ENCODE assay signal across 1 cellular context in the genomic region with DNA sequence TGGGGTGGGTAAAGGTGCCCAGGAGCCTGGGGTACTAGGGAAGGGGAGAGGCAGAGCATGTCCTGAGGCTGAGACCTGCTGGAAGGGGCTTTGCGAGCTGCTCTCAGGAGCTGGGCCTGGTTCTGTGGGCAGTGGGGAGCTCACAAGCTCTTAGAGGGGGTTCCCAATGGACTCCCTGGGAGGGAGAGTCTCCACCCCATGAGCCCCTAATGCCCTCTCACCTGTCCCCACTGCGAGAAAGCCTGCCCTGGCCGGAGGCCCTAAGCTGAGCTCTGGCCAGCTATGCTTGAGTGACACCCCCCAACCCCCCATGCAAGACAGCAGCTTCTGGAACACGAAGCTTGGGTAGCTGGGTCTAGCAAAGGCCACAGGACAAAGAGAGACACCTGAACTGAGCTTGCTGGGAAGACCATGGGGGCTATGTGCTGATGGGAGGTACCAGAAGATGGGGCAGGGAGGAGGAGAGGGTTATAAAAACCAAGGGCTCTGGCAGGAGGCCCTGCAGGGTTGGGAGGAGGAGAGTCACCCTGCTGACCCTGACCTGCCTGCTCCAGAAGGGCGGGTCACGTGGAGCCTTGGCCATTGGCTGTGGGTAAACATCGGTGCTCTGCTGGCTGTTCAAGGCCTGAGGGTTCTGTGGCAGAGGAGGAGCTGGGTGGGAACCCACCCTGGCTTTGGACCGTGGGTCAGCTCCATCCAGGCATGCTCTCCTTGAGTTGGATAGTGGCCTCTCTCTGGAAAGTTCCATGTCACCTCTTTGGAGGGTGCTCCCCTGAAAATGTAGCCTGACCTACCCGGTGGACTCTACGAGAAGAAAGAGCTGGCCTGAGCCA.
TF ChIP-seq lines count a peak whose summit lies in the region.

No MANE protein-coding gene starts in this region.

TF ChIP-seq in liver, 16 proteins besides CTCF, POLR2A, EP300 and RAD21:
- TF ChIP-seq GABPA (IDR thresholded peaks at IDR 0.05 in 1 of 2, conservative IDR thresholded peaks at IDR 0.05 in 1 of 2) (no peak), TAF1 (conservative IDR thresholded peaks at IDR 0.05) (no peak), FOXA1 (IDR thresholded peaks at IDR 0.05) (no peak), HNF4G (IDR thresholded peaks at IDR 0.05) (no peak), SP1 (IDR thresholded peaks at IDR 0.05) (peak; percentile 13), FOXA2 (IDR thresholded peaks at IDR 0.05) (peak; percentile 16), NR2F2 (IDR thresholded peaks at IDR 0.05) (peak; percentile 25), HNF4A (conservative IDR thresholded peaks at IDR 0.05) (peak; percentile 32 to 49), RXRA (IDR thresholded peaks at IDR 0.05) (peak; percentile 50 to 51), YY1 (IDR thresholded peaks at IDR 0.05) (no peak), JUND (IDR thresholded peaks at IDR 0.05) (no peak), EGR1 (IDR thresholded peaks at IDR 0.05; ENCODE audit: low read depth in 2 of 2) (no peak)
- TF ChIP-seq, protein P1, sequence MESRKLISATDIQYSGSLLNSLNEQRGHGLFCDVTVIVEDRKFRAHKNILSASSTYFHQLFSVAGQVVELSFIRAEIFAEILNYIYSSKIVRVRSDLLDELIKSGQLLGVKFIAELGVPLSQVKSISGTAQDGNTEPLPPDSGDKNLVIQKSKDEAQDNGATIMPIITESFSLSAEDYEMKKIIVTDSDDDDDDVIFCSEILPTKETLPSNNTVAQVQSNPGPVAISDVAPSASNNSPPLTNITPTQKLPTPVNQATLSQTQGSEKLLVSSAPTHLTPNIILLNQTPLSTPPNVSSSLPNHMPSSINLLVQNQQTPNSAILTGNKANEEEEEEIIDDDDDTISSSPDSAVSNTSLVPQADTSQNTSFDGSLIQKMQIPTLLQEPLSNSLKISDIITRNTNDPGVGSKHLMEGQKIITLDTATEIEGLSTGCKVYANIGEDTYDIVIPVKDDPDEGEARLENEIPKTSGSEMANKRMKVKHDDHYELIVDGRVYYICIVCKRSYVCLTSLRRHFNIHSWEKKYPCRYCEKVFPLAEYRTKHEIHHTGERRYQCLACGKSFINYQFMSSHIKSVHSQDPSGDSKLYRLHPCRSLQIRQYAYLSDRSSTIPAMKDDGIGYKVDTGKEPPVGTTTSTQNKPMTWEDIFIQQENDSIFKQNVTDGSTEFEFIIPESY (IDR thresholded peaks at IDR 0.05), result no peak
- TF ChIP-seq, protein P2, sequence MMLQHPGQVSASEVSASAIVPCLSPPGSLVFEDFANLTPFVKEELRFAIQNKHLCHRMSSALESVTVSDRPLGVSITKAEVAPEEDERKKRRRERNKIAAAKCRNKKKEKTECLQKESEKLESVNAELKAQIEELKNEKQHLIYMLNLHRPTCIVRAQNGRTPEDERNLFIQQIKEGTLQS (IDR thresholded peaks at IDR 0.05), result no peak
- TF ChIP-seq, protein P3, sequence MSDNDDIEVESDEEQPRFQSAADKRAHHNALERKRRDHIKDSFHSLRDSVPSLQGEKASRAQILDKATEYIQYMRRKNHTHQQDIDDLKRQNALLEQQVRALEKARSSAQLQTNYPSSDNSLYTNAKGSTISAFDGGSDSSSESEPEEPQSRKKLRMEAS (IDR thresholded peaks at IDR 0.05), result no peak
- TF ChIP-seq, protein P4, sequence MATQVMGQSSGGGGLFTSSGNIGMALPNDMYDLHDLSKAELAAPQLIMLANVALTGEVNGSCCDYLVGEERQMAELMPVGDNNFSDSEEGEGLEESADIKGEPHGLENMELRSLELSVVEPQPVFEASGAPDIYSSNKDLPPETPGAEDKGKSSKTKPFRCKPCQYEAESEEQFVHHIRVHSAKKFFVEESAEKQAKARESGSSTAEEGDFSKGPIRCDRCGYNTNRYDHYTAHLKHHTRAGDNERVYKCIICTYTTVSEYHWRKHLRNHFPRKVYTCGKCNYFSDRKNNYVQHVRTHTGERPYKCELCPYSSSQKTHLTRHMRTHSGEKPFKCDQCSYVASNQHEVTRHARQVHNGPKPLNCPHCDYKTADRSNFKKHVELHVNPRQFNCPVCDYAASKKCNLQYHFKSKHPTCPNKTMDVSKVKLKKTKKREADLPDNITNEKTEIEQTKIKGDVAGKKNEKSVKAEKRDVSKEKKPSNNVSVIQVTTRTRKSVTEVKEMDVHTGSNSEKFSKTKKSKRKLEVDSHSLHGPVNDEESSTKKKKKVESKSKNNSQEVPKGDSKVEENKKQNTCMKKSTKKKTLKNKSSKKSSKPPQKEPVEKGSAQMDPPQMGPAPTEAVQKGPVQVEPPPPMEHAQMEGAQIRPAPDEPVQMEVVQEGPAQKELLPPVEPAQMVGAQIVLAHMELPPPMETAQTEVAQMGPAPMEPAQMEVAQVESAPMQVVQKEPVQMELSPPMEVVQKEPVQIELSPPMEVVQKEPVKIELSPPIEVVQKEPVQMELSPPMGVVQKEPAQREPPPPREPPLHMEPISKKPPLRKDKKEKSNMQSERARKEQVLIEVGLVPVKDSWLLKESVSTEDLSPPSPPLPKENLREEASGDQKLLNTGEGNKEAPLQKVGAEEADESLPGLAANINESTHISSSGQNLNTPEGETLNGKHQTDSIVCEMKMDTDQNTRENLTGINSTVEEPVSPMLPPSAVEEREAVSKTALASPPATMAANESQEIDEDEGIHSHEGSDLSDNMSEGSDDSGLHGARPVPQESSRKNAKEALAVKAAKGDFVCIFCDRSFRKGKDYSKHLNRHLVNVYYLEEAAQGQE (IDR thresholded peaks at IDR 0.05), result no peak
